In genomic region chr20:25140968-25141367, GRCh38 we compare ENCODE assay signal across 37 cellular contexts. TPM values are rescaled to one million over a fixed set of nuclear protein-coding genes. Genes with fewer than 3 reads are reported as not detected.
"Had no signal": no experiment of that assay in that cellular context is flagged by ENCODE, and none has a peak within 500 bp of the region (broad histone marks: within the 10 kb centered on the region; RNA-seq: fewer than 3 reads in every experiment).

No MANE protein-coding gene starts in this region.

- H3K9ac ChIP-seq: KMS-11 had no signal

- H3K4me2 ChIP-seq: KMS-11 had no signal

- H3K36me3 ChIP-seq: MG63 had no signal

- H3K27me3 ChIP-seq: MG63 had no signal

- H3K9me3 ChIP-seq: MG63 had no signal

- H3K4me3 ChIP-seq: MG63 had no signal

- DNase-seq: Karpas-422, Kasumi-1, KG1, MG63, MM.1S, MV-4-11, NCI-H1048, NCI-H1092, NCI-H1092 treated with DMSO at 0.1 percent for 48 hours, NCI-H1105, NCI-H1105 treated with DMSO at 0.1 percent for 48 hours, NCI-H1417, NCI-H1417 treated with DMSO at 0.1 percent for 48 hours, NCI-H1436, NCI-H1436 treated with DMSO at 0.1 percent for 48 hours, NCI-H146, NCI-H1694, NCI-H1694 treated with DMSO at 0.1 percent for 48 hours, NCI-H187, NCI-H187 treated with DMSO at 0.1 percent for 48 hours, NCI-H1930, NCI-H2029, NCI-H2029 treated with DMSO at 0.1 percent for 48 hours, NCI-H2081, NCI-H2081 treated with DMSO at 0.1 percent for 48 hours, NCI-H2107, NCI-H2171, NCI-H2171 treated with DMSO at 0.1 percent for 48 hours, NCI-H2227 treated with DMSO at 0.1 percent for 48 hours, NCI-H226, NCI-H446, NCI-H446 treated with DMSO at 0.1 percent for 48 hours, NCI-H510A had no signal

- H3K27ac ChIP-seq: KMS-11 had no signal

RNA-seq across cellular contexts. Expression of gene VSX1, which starts 59.0 kb away (rescaled TPM):
- total RNA-seq: LHCN-M2, MCF 10A, NCI-H460 had no signal
